Comparison of ENCODE assay signal across 8 cellular contexts in genomic region chr1:101235696-101236545, GRCh38. TPM values are rescaled to one million over a fixed set of nuclear protein-coding genes. Genes with fewer than 3 reads are reported as not detected.
DNase-seq lines count a peak whose midpoint lies in the region; ATAC-seq and TF ChIP-seq lines count a peak whose summit lies in the region.

No MANE protein-coding gene starts in this region.

- intact Hi-C loops in activated T-helper 2 cell treated with anti-CD3 and anti-CD28 coated beads, Interferon-gamma antibody, Interleukin-2, Interleukin-4, amounts not matched to agents 10 μg/mL and 5 μg/mL and 100 μg/mL, durations not matched to agents 14 hours and 24 hours and 36 hours (cut with micrococcal nuclease), result loop anchor here (1.0 kb wide), 3 partner anchors 14 to 58 kb away; no protein-coding TSS in a partner anchor

- peaks cover 9% of the 10 kb centered on the region for H3K36me3 ChIP-seq in osteoblast (ENCODE audit: insufficient read depth, low read length)

- H3K4me1 Mint-ChIP-seq in activated T-helper 2 cell treated with anti-CD3 and anti-CD28 coated beads, Interferon-gamma antibody, Interleukin-2, Interleukin-4, amounts not matched to agents 10 μg/mL and 5 μg/mL and 100 μg/mL, durations not matched to agents 14 hours and 24 hours and 36 hours (ENCODE audit: low read depth), result peaks cover 52% of the 10 kb centered on the region

- H3K27me3 Mint-ChIP-seq in activated T-helper 2 cell treated with anti-CD3 and anti-CD28 coated beads, Interferon-gamma antibody, Interleukin-2, Interleukin-4, amounts not matched to agents 10 μg/mL and 5 μg/mL and 100 μg/mL, durations not matched to agents 14 hours and 24 hours and 36 hours (ENCODE audit: low read depth), result no peaks in the 10 kb centered on the region

- no peaks in the 10 kb centered on the region for H3K9me3 ChIP-seq in osteoblast (ENCODE audit: low read depth, low read length)

- H3K9me3 Mint-ChIP-seq in activated T-helper 2 cell treated with anti-CD3 and anti-CD28 coated beads, Interferon-gamma antibody, Interleukin-2, Interleukin-4, amounts not matched to agents 10 μg/mL and 5 μg/mL and 100 μg/mL, durations not matched to agents 14 hours and 24 hours and 36 hours, result peaks cover 8% of the 10 kb centered on the region

- H2AFZ ChIP-seq in osteoblast (ENCODE audit: low read length), result peak overlapping the region; percentile 82

- H3K27ac ChIP-seq in foreskin keratinocyte (peak overlapping the region; percentile 78), osteoblast (ENCODE audit: low read depth, low read length) (peak overlapping the region; percentile 45)

- H3K27ac Mint-ChIP-seq in activated T-helper 2 cell treated with anti-CD3 and anti-CD28 coated beads, Interferon-gamma antibody, Interleukin-2, Interleukin-4, amounts not matched to agents 10 μg/mL and 5 μg/mL and 100 μg/mL, durations not matched to agents 14 hours and 24 hours and 36 hours, result peak overlapping the region; percentile 96

- DNase-seq in NCI-H748 treated with DMSO at 0.1 percent for 48 hours (lab: John Stamatoyannopoulos, UW) (peak; percentile 35), foreskin keratinocyte (peak in 1 of 2 donors; percentile 72), osteoblast (ENCODE audit: insufficient read length, low spot score, missing footprints) (peak; percentile 57), ureter (ENCODE audit: low spot score) (peak; percentile 48), SHP77 treated with DMSO at 0.1 percent for 48 hours (lab: John Stamatoyannopoulos, UW) (no peak)
- DNase-seq in activated T-helper 2 cell treated with anti-CD3 and anti-CD28 coated beads, Interferon-gamma antibody, Interleukin-2, Interleukin-4, amounts not matched to agents 10 μg/mL and 5 μg/mL and 100 μg/mL, durations not matched to agents 14 hours and 24 hours and 36 hours (ENCODE audit: low spot score), result peak; percentile 78

- H3K4me2 ChIP-seq in osteoblast (ENCODE audit: insufficient read depth, low read length), result peak overlapping the region; percentile 99

- peak; percentile 57 for TF ChIP-seq POLR2A in GM18505 (IDR thresholded peaks at IDR 0.05; ENCODE audit: borderline replicate concordance, extremely low read depth, insufficient read depth, insufficient read length)

- H3K4me3 ChIP-seq in osteoblast (ENCODE audit: insufficient read depth, low read length), result peak overlapping the region; percentile 85

- peaks cover 66% of the 10 kb centered on the region for H3K36me3 Mint-ChIP-seq in activated T-helper 2 cell treated with anti-CD3 and anti-CD28 coated beads, Interferon-gamma antibody, Interleukin-2, Interleukin-4, amounts not matched to agents 10 μg/mL and 5 μg/mL and 100 μg/mL, durations not matched to agents 14 hours and 24 hours and 36 hours (ENCODE audit: low read depth)

- H3K79me2 ChIP-seq in osteoblast (ENCODE audit: insufficient read depth, low read length), result no peaks in the 10 kb centered on the region

- no peak for TF ChIP-seq CTCF in foreskin keratinocyte (conservative IDR thresholded peaks at IDR 0.05)
- TF ChIP-seq CTCF in osteoblast (IDR thresholded peaks at IDR 0.05; ENCODE audit: extremely low read depth, low read depth, low read length), result peak; percentile 13

- ATAC-seq in GM18505 (IDR thresholded peaks at IDR 0.05; ENCODE audit: unreplicated experiment) (peak; percentile 57), HG02610 (IDR thresholded peaks at IDR 0.05; ENCODE audit: unreplicated experiment) (peak; percentile 81), foreskin keratinocyte (peak; percentile 45)

- peak overlapping the region; percentile 99 for H3K4me3 Mint-ChIP-seq in activated T-helper 2 cell treated with anti-CD3 and anti-CD28 coated beads, Interferon-gamma antibody, Interleukin-2, Interleukin-4, amounts not matched to agents 10 μg/mL and 5 μg/mL and 100 μg/mL, durations not matched to agents 14 hours and 24 hours and 36 hours (ENCODE audit: low read depth)

- H3K27me3 ChIP-seq in foreskin keratinocyte, result no peaks in the 10 kb centered on the region
- H3K27me3 ChIP-seq in osteoblast (ENCODE audit: insufficient read depth, low read length), result no peaks in the 10 kb centered on the region

- H4K20me1 ChIP-seq in osteoblast (ENCODE audit: insufficient read depth, low read length), result peaks cover 4% of the 10 kb centered on the region

- H3K4me1 ChIP-seq in foreskin keratinocyte (no peaks in the 10 kb centered on the region), osteoblast (ENCODE audit: insufficient read depth, low read length) (peaks cover 19% of the 10 kb centered on the region)

RNA-seq across cellular contexts. Expression of gene S1PR1, which starts 0.9 kb away (rescaled TPM):
- 71.0 and 73.0 TPM in 2 replicates for total RNA-seq in activated T-helper 2 cell treated with anti-CD3 and anti-CD28 coated beads, Interferon-gamma antibody, Interleukin-2, Interleukin-4, amounts not matched to agents 10 μg/mL and 5 μg/mL and 100 μg/mL, durations not matched to agents 14 hours and 24 hours and 36 hours
- total RNA-seq in foreskin keratinocyte (16.9 and 24.9 TPM in 2 replicates), osteoblast (25.7 and 27.1 TPM in 2 replicates), ureter (38.7 TPM)
- 6.4 and 12.1 TPM in 2 replicates for polyA plus RNA-seq in foreskin keratinocyte
